In genomic region chr19:48321372-48321621, GRCh38 we compare ENCODE assay signal across 8 cellular contexts. TPM values are rescaled to one million over a fixed set of nuclear protein-coding genes. Genes with fewer than 3 reads are reported as not detected.
DNase-seq lines count a peak whose midpoint lies in the region; ATAC-seq and TF ChIP-seq lines count a peak whose summit lies in the region.

No MANE protein-coding gene starts in this region.

- H3K4me1 Mint-ChIP-seq in chondrocyte (ENCODE audit: low read depth), result peaks cover 55% of the 10 kb centered on the region

- no peaks in the 10 kb centered on the region for H3K27me3 Mint-ChIP-seq in chondrocyte (ENCODE audit: low read depth)

- H3K27ac Mint-ChIP-seq in chondrocyte (ENCODE audit: unreplicated experiment), result peak overlapping the region; percentile 97

- no peak for TF ChIP-seq CTCF in chondrocyte (IDR thresholded peaks at IDR 0.05)

- peak overlapping the region; percentile 82 for H3K4me3 Mint-ChIP-seq in chondrocyte (ENCODE audit: unreplicated experiment)

- peak; percentile 48 for ATAC-seq in HG03196 (IDR thresholded peaks at IDR 0.05; ENCODE audit: unreplicated experiment)
- ATAC-seq in left colon, result peak; percentile 84

- intact Hi-C loops in left colon (cut with DNase I, micrococcal nuclease), result no loop called here

- H3K36me3 Mint-ChIP-seq in chondrocyte (ENCODE audit: low read depth), result no peaks in the 10 kb centered on the region

- H3K9me3 Mint-ChIP-seq in chondrocyte (ENCODE audit: low read depth), result no peaks in the 10 kb centered on the region

- peak; percentile 82 for DNase-seq in DMS 273 (lab: John Stamatoyannopoulos, UW; ENCODE audit: unreplicated experiment)
- no peak for DNase-seq in DMS 273 treated with DMSO at 0.1 percent for 48 hours (lab: John Stamatoyannopoulos, UW)
- peak; percentile 91 for DNase-seq in NCI-H510A (lab: John Stamatoyannopoulos, UW)
- peak; percentile 93 to 96 for DNase-seq in activated CD4-positive, alpha-beta T cell treated with anti-CD3 and anti-CD28 coated beads for 24 hours (ENCODE audit: low read depth in 2 of 2)
- peak; percentile 96 for DNase-seq in chondrocyte (ENCODE audit: low spot score)
- DNase-seq in left colon, result peak; percentile 99 to 100
- peak; percentile 95 for DNase-seq in stimulated activated CD4-positive, alpha-beta T cell treated with anti-CD3 and anti-CD28 coated beads, Interleukin-2, amount 100 ng/mL, for 4 hours (ENCODE audit: low read depth)

RNA-seq across cellular contexts. Expression of gene EMP3, which starts 4.1 kb away (rescaled TPM):
- total RNA-seq in chondrocyte, result 257 to 284 TPM (median 277 TPM) in 3 replicates
- 10 to 100 TPM in 1 of 2 donors, 1 to 10 TPM in 1; 8.4 to 33.4 TPM for total RNA-seq in left colon

RNA-seq across cellular contexts. Expression of gene TMEM143, which starts 42.4 kb away (rescaled TPM):
- total RNA-seq in chondrocyte (5.4 to 14.0 TPM (median 10.1 TPM) in 3 replicates), left colon (10 to 100 TPM; 12.5 to 18.4 TPM)

RNA-seq across cellular contexts. Expression of gene SYNGR4, which starts 42.9 kb away (rescaled TPM):
- total RNA-seq in chondrocyte, result not detected in 3 replicates
- not detected for total RNA-seq in left colon

RNA-seq across cellular contexts. Expression of gene ZNF114, which starts 51.4 kb away (rescaled TPM):
- total RNA-seq in chondrocyte (0.27 to 0.97 TPM (median 0.87 TPM) in 3 replicates), left colon (under 1 TPM in 1 of 2 donors, not detected in 1; 0.34 TPM)
